8 cellular contexts compared by ENCODE assay signal in genomic region chr16:18983565-18984424, GRCh38. TPM values are rescaled to one million over a fixed set of nuclear protein-coding genes. Genes with fewer than 3 reads are reported as not detected.
DNase-seq lines count a peak whose midpoint lies in the region; ATAC-seq, FAIRE-seq and TF ChIP-seq lines count a peak whose summit lies in the region.

Gene TMC7, plus strand, starts transcription at chr16:18983934. Its CDS starts 130 bp downstream, at chr16:18984064.

- peak within 1 kb of the TSS; percentile 24 to 33; a peak in 2 of 4 replicates for H3K27ac ChIP-seq in SK-N-SH (ENCODE audit: low read depth in 2 of 2, low read length in 1 of 2)

- CTCF ChIA-PET in SK-N-SH (lab: Yijun Ruan, JAX), result interaction anchor here (0.6 to 3.0 kb wide), 32 partner anchors 9 to 984 kb away, joined by 3 to 21 read pairs (median 4); partner anchors contain the start of genes ARL6IP1 and COQ7

- DNase-seq in GM03348 (ENCODE audit: low spot score) (peak; percentile 94), NCI-H1105 (lab: John Stamatoyannopoulos, UW) (peak; percentile 63), SK-N-SH (peak; percentile 94), dermis blood vessel endothelial cell (peak; percentile 95), left kidney (ENCODE audit: low read depth, low spot score) (peak; percentile 97), GM12892 (ENCODE audit: insufficient read length) (no peak)
- DNase-seq in stimulated activated CD4-positive, alpha-beta T cell treated with anti-CD3 and anti-CD28 coated beads, Interleukin-1b, Interleukin-23, amount 100 ng/mL, for 48 hours, result peak; percentile 28

- H3K9me3 ChIP-seq in SK-N-SH, result no peaks in the 10 kb centered on the region

- H2AFZ ChIP-seq in SK-N-SH (ENCODE audit: low read depth), result peak within 1 kb of the TSS; percentile 93

- H3K27me3 ChIP-seq in SK-N-SH (ENCODE audit: insufficient read depth), result no peaks in the 10 kb centered on the region

- TF ChIP-seq POLR2A in GM12892 (IDR thresholded peaks at IDR 0.05; ENCODE audit: low read depth, low read length), result no peak

- 19% methylated on average over 21 of the region's 64 CpGs for WGBS in SK-N-SH (ENCODE audit: low lambda C conversion rate)

- no peaks in the 10 kb centered on the region for H3K36me3 ChIP-seq in SK-N-SH (replicated peaks in 1 of 2; ENCODE audit: control insufficient read depth in 1 of 2, insufficient read depth in 2 of 2, low read length in 1 of 2)

- peak within 1 kb of the TSS; percentile 84 for H3K4me2 ChIP-seq in SK-N-SH

- no peaks in the 10 kb centered on the region for H3K79me2 ChIP-seq in SK-N-SH (ENCODE audit: insufficient read depth)

- no peak for FAIRE-seq in GM12892 (lab: Jason Lieb, UNC)

- peak within 1 kb of the TSS; percentile 71 for H3K9ac ChIP-seq in SK-N-SH

- TF ChIP-seq RAD21 in SK-N-SH (IDR thresholded peaks at IDR 0.05; ENCODE audit: low read length), result peak; percentile 77

- peak; percentile 87 for TF ChIP-seq CTCF in SK-N-SH (IDR thresholded peaks at IDR 0.05)

- TF ChIP-seq EP300 in SK-N-SH (IDR thresholded peaks at IDR 0.05; ENCODE audit: borderline replicate concordance in 1 of 2, low read depth in 1 of 2, low read length in 1 of 2), result no peak

- POLR2A ChIA-PET in SK-N-SH (lab: Yijun Ruan, JAX), result interaction anchor here (0.6 kb wide), 1 partner anchor 84 kb away, joined by 3 read pairs; the partner anchor contains the start of gene COQ7

- ATAC-seq in GM18861 (IDR thresholded peaks at IDR 0.05; ENCODE audit: unreplicated experiment), result no peak

- no peaks in the 10 kb centered on the region for H4K20me1 ChIP-seq in SK-N-SH (ENCODE audit: insufficient read depth)

- H3K4me3 ChIP-seq in SK-N-SH (ENCODE audit: low read depth in 2 of 2, low read length in 1 of 2), result peak within 1 kb of the TSS; percentile 61 to 77

- no peaks in the 10 kb centered on the region for H3K9me2 ChIP-seq in SK-N-SH

- peaks cover 6% of the 10 kb centered on the region for H3F3A ChIP-seq in SK-N-SH (replicated peaks; ENCODE audit: insufficient read depth)

- peaks cover 0 to 3% of the 10 kb centered on the region in 2 experiments; a peak in 1 of 4 replicates for H3K4me1 ChIP-seq in SK-N-SH (ENCODE audit: control insufficient read depth in 1 of 2, insufficient read depth in 2 of 2, low read depth in 1 of 2, low read length in 1 of 2)

TF ChIP-seq in SK-N-SH, 30 proteins besides CTCF, POLR2A, EP300 and RAD21:
- TF ChIP-seq FOSL2 (IDR thresholded peaks at IDR 0.05; ENCODE audit: borderline replicate concordance, low read depth), result no peak
- TF ChIP-seq MXI1 (IDR thresholded peaks at IDR 0.05; ENCODE audit: low read depth, low read length), result peak; percentile 45; the same call in 1 of the 2 replicates
- no peak for TF ChIP-seq FOXJ3 (CRISPR knock-in tag; IDR thresholded peaks at IDR 0.05)
- no peak for TF ChIP-seq GATA2 (CRISPR knock-in tag; IDR thresholded peaks at IDR 0.05)
- peak; percentile 84 for TF ChIP-seq SMC3 (IDR thresholded peaks at IDR 0.05; ENCODE audit: low read depth, low read length)
- peak; percentile 41; the same call in 1 of the 2 replicates for TF ChIP-seq RFX5 (IDR thresholded peaks at IDR 0.05; ENCODE audit: low read length)
- 0 out of 2 replicates have a peak, but pooled peaks have one; percentile 31 for TF ChIP-seq REST (IDR thresholded peaks at IDR 0.05; ENCODE audit: low read depth, low read length)
- peak; percentile 34 for TF ChIP-seq CHD2 (IDR thresholded peaks at IDR 0.05; ENCODE audit: low read length, partially characterized antibody)
- TF ChIP-seq USF1 (IDR thresholded peaks at IDR 0.05; ENCODE audit: borderline replicate concordance, low read depth), result no peak
- TF ChIP-seq MAX (IDR thresholded peaks at IDR 0.05; ENCODE audit: low read depth), result peak; percentile 40; the same call in 1 of the 2 replicates
- TF ChIP-seq SIN3A (IDR thresholded peaks at IDR 0.05; ENCODE audit: borderline replicate concordance, low read depth, low read length), result peak; percentile 35; the same call in 1 of the 2 replicates
- TF ChIP-seq YY1 (IDR thresholded peaks at IDR 0.05; ENCODE audit: low read depth), result 0 out of 2 replicates have a peak, but pooled peaks have one; percentile 33
- TF ChIP-seq NFIC (IDR thresholded peaks at IDR 0.05; ENCODE audit: borderline replicate concordance), result no peak
TF ChIP-seq in SK-N-SH: peak in this region for 8.

RNA-seq across cellular contexts. Expression of gene TMC7, which starts in this region (rescaled TPM):
- 0.66 and 0.93 TPM in 2 replicates for polyA plus RNA-seq in SK-N-SH (2012; rRNA removed)
- 0.70 and 0.90 TPM in 2 replicates for polyA plus RNA-seq in SK-N-SH (2012; cell fraction: cytosol; rRNA removed)
- 1.5 and 1.7 TPM in 2 replicates for polyA plus RNA-seq in SK-N-SH (2012; cell fraction: nucleus; rRNA removed)
- total RNA-seq in dermis blood vessel endothelial cell, result 4.4 and 6.5 TPM in 2 replicates
- not detected for polyA plus RNA-seq in GM12892 (2012; ENCODE audit: missing spikeins)
